18 cellular contexts compared by ENCODE assay signal in the genomic region with DNA sequence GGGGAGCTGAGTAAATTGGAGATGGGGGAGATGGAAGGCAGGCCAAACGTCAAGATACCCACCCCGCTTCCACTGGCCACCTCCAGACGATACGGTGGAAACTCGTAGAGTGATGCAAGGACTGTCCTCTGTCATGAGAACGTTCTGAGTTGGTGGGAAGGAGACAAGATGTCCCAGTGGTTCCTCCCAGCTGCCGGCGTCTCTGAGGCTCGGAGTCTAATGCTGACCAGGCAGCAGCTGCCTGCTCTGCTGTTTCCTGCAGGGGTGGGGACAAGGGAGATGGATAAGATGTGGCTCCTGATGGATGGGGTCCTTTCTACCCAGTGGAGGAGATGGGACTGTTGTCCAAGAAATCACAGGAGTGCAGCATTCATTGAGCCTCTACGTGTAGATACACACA. TPM values are rescaled to one million over a fixed set of nuclear protein-coding genes. Genes with fewer than 3 reads are reported as not detected.
DNase-seq lines count a peak whose midpoint lies in the region; ATAC-seq and TF ChIP-seq lines count a peak whose summit lies in the region.
"Had no signal": no experiment of that assay in that cellular context is flagged by ENCODE, and none has a peak within 500 bp of the region (broad histone marks: within the 10 kb centered on the region; RNA-seq: fewer than 3 reads in every experiment).

No MANE protein-coding gene starts in this region.

- H3K27me3 ChIP-seq in WERI-Rb-1 (ENCODE audit: insufficient read depth, low read depth, severe bottlenecking) (no peaks in the 10 kb centered on the region), neural progenitor cell (peaks cover 5% of the 10 kb centered on the region)

- peaks cover 13% of the 10 kb centered on the region for H3K4me1 ChIP-seq in neural progenitor cell
- H3K4me1 ChIP-seq: A549 had no signal

- H3K4me3 ChIP-seq in WERI-Rb-1 (ENCODE audit: low read depth, low read length) (no peak overlapping the region), neural progenitor cell (no peak overlapping the region)
- H3K4me3 ChIP-seq: A549 had no signal

- H3K36me3 ChIP-seq in WERI-Rb-1: no peaks in the 10 kb centered on the region
- H3K36me3 ChIP-seq in neural progenitor cell: peaks cover 6% of the 10 kb centered on the region

- peak overlapping the region; percentile 18 for H3K4me3 Mint-ChIP-seq in neural progenitor cell
- no peak overlapping the region for H3K4me3 Mint-ChIP-seq in stimulated activated memory B cell treated with anti-CD40 and anti-IgM and Interleukin-4, amounts not matched to agents 10 μg/mL and 1 μg/mL and 100 μg/mL, for 72 hours
- H3K4me3 Mint-ChIP-seq: CD4-positive, alpha-beta T cell; H9 had no signal

- TF ChIP-seq CTCF in WERI-Rb-1 (IDR thresholded peaks at IDR 0.05; ENCODE audit: low read depth, low read length) (no peak), neural progenitor cell (IDR thresholded peaks at IDR 0.05) (no peak)

- H3K79me2 ChIP-seq in neural progenitor cell (ENCODE audit: low read depth): no peaks in the 10 kb centered on the region

- no peak overlapping the region for H3K4me2 ChIP-seq in neural progenitor cell
- H3K4me2 ChIP-seq: A549 had no signal

- H2AFZ ChIP-seq in neural progenitor cell (replicated peaks): no peak overlapping the region

- H3F3A ChIP-seq in neural progenitor cell (ENCODE audit: low read depth): peaks cover 5% of the 10 kb centered on the region

- peak; percentile 32 for DNase-seq in DMS 273 (lab: John Stamatoyannopoulos, UW; ENCODE audit: unreplicated experiment)
- no peak for DNase-seq in DMS 273 treated with DMSO at 0.1 percent for 48 hours (lab: John Stamatoyannopoulos, UW)
- no peak for DNase-seq in WERI-Rb-1
- DNase-seq in neural progenitor cell (ENCODE audit: low spot score): no peak
- DNase-seq in NCI-H510A treated with DMSO at 0.1 percent for 48 hours (lab: John Stamatoyannopoulos, UW): no peak
- DNase-seq: AML-193; Caco-2; CD4-positive, alpha-beta T cell; DMS79 treated with DMSO at 0.1 percent for 48 hours; GF-D8; GOT3; H9 had no signal

- peaks cover 8% of the 10 kb centered on the region for H3K9me3 Mint-ChIP-seq in neural progenitor cell
- peaks cover 3% of the 10 kb centered on the region for H3K9me3 Mint-ChIP-seq in stimulated activated memory B cell treated with anti-CD40 and anti-IgM and Interleukin-4, amounts not matched to agents 10 μg/mL and 1 μg/mL and 100 μg/mL, for 72 hours

- H4K20me1 ChIP-seq in neural progenitor cell (ENCODE audit: low read depth): no peaks in the 10 kb centered on the region

- peaks cover 2% of the 10 kb centered on the region for H3K4me1 Mint-ChIP-seq in neural progenitor cell
- H3K4me1 Mint-ChIP-seq in stimulated activated memory B cell treated with anti-CD40 and anti-IgM and Interleukin-4, amounts not matched to agents 10 μg/mL and 1 μg/mL and 100 μg/mL, for 72 hours: no peaks in the 10 kb centered on the region

- no peak overlapping the region for H3K27ac Mint-ChIP-seq in neural progenitor cell
- no peak overlapping the region for H3K27ac Mint-ChIP-seq in stimulated activated memory B cell treated with anti-CD40 and anti-IgM and Interleukin-4, amounts not matched to agents 10 μg/mL and 1 μg/mL and 100 μg/mL, for 72 hours
- H3K27ac Mint-ChIP-seq: CD4-positive, alpha-beta T cell; H9 had no signal

- H3K36me3 Mint-ChIP-seq in neural progenitor cell: no peaks in the 10 kb centered on the region
- H3K36me3 Mint-ChIP-seq in stimulated activated memory B cell treated with anti-CD40 and anti-IgM and Interleukin-4, amounts not matched to agents 10 μg/mL and 1 μg/mL and 100 μg/mL, for 72 hours: no peaks in the 10 kb centered on the region

- peaks cover 6% of the 10 kb centered on the region for H3K9me3 ChIP-seq in WERI-Rb-1 (ENCODE audit: severe bottlenecking)
- peaks cover 10% of the 10 kb centered on the region for H3K9me3 ChIP-seq in neural progenitor cell (ENCODE audit: low read depth)

- ATAC-seq in stimulated activated memory B cell treated with anti-CD40 and anti-IgM and Interleukin-4, amounts not matched to agents 10 μg/mL and 1 μg/mL and 100 μg/mL, for 72 hours: no peak
- ATAC-seq in activated CD4-positive, CD25-positive, alpha-beta regulatory T cell treated with anti-CD3 and anti-CD28 coated beads, Interleukin-2, amount 50 U/mL, for 24 hours: no peak
- ATAC-seq: A549, HepG2 had no signal

- no peak overlapping the region for H3K9ac ChIP-seq in neural progenitor cell

- H3K27me3 Mint-ChIP-seq in neural progenitor cell (ENCODE audit: insufficient read depth, low read depth): peaks cover 10% of the 10 kb centered on the region
- H3K27me3 Mint-ChIP-seq in stimulated activated memory B cell treated with anti-CD40 and anti-IgM and Interleukin-4, amounts not matched to agents 10 μg/mL and 1 μg/mL and 100 μg/mL, for 72 hours: peaks cover 87% of the 10 kb centered on the region

- H3K27ac ChIP-seq in WERI-Rb-1 (peak overlapping the region; percentile 37), neural progenitor cell (no peak overlapping the region)
- H3K27ac ChIP-seq: 22Rv1, A549, C4-2B had no signal

RNA-seq across cellular contexts. Expression of a gene that starts 28.2 kb away (rescaled TPM):
- total RNA-seq in neural progenitor cell (ENCODE audit: low replicate concordance): 4.7 TPM in 1 of 2 replicates, not detected in the other
- total RNA-seq: CD4-positive, alpha-beta T cell had no signal

RNA-seq across cellular contexts. Expression of a gene that starts 48.7 kb away (rescaled TPM):
- total RNA-seq in neural progenitor cell (ENCODE audit: low replicate concordance): 15.1 and 46.0 TPM in 2 replicates

RNA-seq across cellular contexts. Expression of a gene that starts 55.1 kb away (rescaled TPM):
- 31.4 and 91.5 TPM in 2 replicates for total RNA-seq in neural progenitor cell (ENCODE audit: low replicate concordance)
